In genomic region chr18:48304906-48305693, GRCh38 we compare ENCODE assay signal across 21 cellular contexts.
DNase-seq lines count a peak whose midpoint lies in the region; ATAC-seq and TF ChIP-seq lines count a peak whose summit lies in the region.
"Had no signal": no experiment of that assay in that cellular context is flagged by ENCODE, and none has a peak within 500 bp of the region (broad histone marks: within the 10 kb centered on the region; RNA-seq: fewer than 3 reads in every experiment).

No MANE protein-coding gene starts in this region.

- no peaks in the 10 kb centered on the region for H3K27me3 ChIP-seq in sigmoid colon
- H3K27me3 ChIP-seq: SJCRH30 had no signal

- H3K9me3 ChIP-seq in sigmoid colon = no peaks in the 10 kb centered on the region
- H3K9me3 ChIP-seq: SJCRH30 had no signal

- H3K4me1 ChIP-seq in sigmoid colon = no peaks in the 10 kb centered on the region
- H3K4me1 ChIP-seq: SJCRH30 had no signal

- TF ChIP-seq CTCF in sigmoid colon (IDR thresholded peaks at IDR 0.05) = no peak

- TF ChIP-seq EP300 in sigmoid colon (IDR thresholded peaks at IDR 0.05) = no peak

- H3K36me3 Mint-ChIP-seq in effector memory CD8-positive, alpha-beta T cell (ENCODE audit: insufficient read depth) = no peaks in the 10 kb centered on the region
- H3K36me3 Mint-ChIP-seq: CD8-positive, alpha-beta T cell had no signal

- H3K27ac Mint-ChIP-seq in effector memory CD8-positive, alpha-beta T cell = no peak overlapping the region
- H3K27ac Mint-ChIP-seq: CD8-positive, alpha-beta T cell had no signal

- no peaks in the 10 kb centered on the region for H3K9me3 Mint-ChIP-seq in effector memory CD8-positive, alpha-beta T cell
- H3K9me3 Mint-ChIP-seq: CD8-positive, alpha-beta T cell had no signal

- no peak overlapping the region for H3K4me3 ChIP-seq in sigmoid colon
- H3K4me3 ChIP-seq: SJCRH30 had no signal

- ATAC-seq in effector memory CD8-positive, alpha-beta T cell (replicated peaks) = no peak
- ATAC-seq: CD8-positive, alpha-beta T cell had no signal

- H3K4me1 Mint-ChIP-seq in effector memory CD8-positive, alpha-beta T cell (ENCODE audit: low read depth in 2 of 2) = peaks cover 5 to 6% of the 10 kb centered on the region in 2 donors

- WGBS in sigmoid colon, 2 donors = 90 to 93% methylated on average over 16 of the region's 16 CpGs

- DNase-seq in NCI-H2227 (lab: John Stamatoyannopoulos, UW; ENCODE audit: unreplicated experiment) = peak; percentile 24
- no peak for DNase-seq in NCI-H2227 treated with DMSO at 0.1 percent for 48 hours (lab: John Stamatoyannopoulos, UW)
- DNase-seq in NCI-H69 (lab: John Stamatoyannopoulos, UW) = peak; percentile 76
- DNase-seq in mesenteric fat pad (ENCODE audit: low spot score) = peak; percentile 81
- peak; percentile 33 for DNase-seq in sigmoid colon
- no peak for DNase-seq in AG08396 (ENCODE audit: low spot score)
- DNase-seq in activated CD4-positive, alpha-beta T cell treated with anti-CD3 and anti-CD28 coated beads, Interleukin-2, amount 50 U/mL, for 4 hours = no peak
- DNase-seq in effector memory CD8-positive, alpha-beta T cell = no peak
- DNase-seq: 8988T; AML-193; C1 segment of cervical spinal cord; Calu3; CD8-positive, alpha-beta T cell; DMS153; Karpas-422; MV-4-11; NCI-H1105 treated with DMSO at 0.1 percent for 48 hours; NCI-H187 treated with DMSO at 0.1 percent for 48 hours; NCI-H526; SJCRH30; T-helper 1 cell had no signal

- intact Hi-C loops in sigmoid colon (cut with DNase I) = no loop called here

- no peaks in the 10 kb centered on the region for H3K36me3 ChIP-seq in sigmoid colon
- H3K36me3 ChIP-seq: SJCRH30 had no signal

- no peak for TF ChIP-seq POLR2A in sigmoid colon (IDR thresholded peaks at IDR 0.05)

- no peak overlapping the region for H3K4me3 Mint-ChIP-seq in effector memory CD8-positive, alpha-beta T cell
- H3K4me3 Mint-ChIP-seq: CD8-positive, alpha-beta T cell had no signal

- peaks cover 0 to 28% of the 10 kb centered on the region in 2 donors for H3K27me3 Mint-ChIP-seq in effector memory CD8-positive, alpha-beta T cell

- H3K27ac ChIP-seq in sigmoid colon = no peak overlapping the region
- H3K27ac ChIP-seq: SJCRH30 had no signal

Comparison
In these comparisons a context has a peak if more than half of its experiments do, and no peak if none do; other contexts are left out.
1. DNase-seq: peak in NCI-H2227 (single experiment), NCI-H69 (single experiment), mesenteric fat pad (single experiment) and sigmoid colon (single experiment); none in NCI-H2227 treated with DMSO at 0.1 percent for 48 hours (single experiment), AG08396 (single experiment), activated CD4-positive, alpha-beta T cell treated with anti-CD3 and anti-CD28 coated beads, Interleukin-2, amount 50 U/mL, for 4 hours (0 of 2) and effector memory CD8-positive, alpha-beta T cell (0 of 3).